Comparison of ENCODE assay signal across 11 cellular contexts in the genomic region with DNA sequence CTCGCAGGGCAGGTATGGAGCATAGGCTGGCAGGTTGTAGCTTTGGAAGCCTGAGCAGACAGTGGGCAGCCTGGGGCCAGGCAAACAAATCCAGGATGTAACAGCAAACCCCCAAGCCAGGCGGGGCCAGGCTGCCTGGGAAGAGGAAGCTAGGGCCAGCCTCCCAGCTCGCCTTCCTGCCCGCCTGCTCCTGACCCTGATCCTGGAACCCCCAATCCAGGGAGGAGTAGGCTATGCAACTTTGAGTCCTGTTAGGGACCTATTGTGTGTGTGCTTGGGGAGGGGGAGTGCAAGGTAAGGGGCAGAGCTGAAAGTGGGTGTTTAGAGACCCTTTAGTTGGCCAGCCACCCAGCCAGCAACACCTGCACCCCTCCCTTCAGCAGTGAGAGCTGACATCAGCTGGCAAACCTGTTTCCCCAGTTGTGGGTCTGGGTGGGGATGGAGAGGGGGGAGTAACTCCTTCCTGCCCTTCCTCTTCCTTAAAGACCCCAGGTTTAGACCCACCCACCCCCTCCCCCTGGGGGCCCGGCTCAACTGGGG. TPM values are rescaled to one million over a fixed set of nuclear protein-coding genes. Genes with fewer than 3 reads are reported as not detected.
DNase-seq lines count a peak whose midpoint lies in the region; ATAC-seq and TF ChIP-seq lines count a peak whose summit lies in the region.
"Had no signal": no experiment of that assay in that cellular context is flagged by ENCODE, and none has a peak within 500 bp of the region (broad histone marks: within the 10 kb centered on the region; RNA-seq: fewer than 3 reads in every experiment).

No MANE protein-coding gene starts in this region.

- H3K4me1 Mint-ChIP-seq in effector memory CD8-positive, alpha-beta T cell (ENCODE audit: low read depth in 2 of 2): peaks cover 62% of the 10 kb centered on the region in 2 donors

- no peak for TF ChIP-seq RAD21 in Ishikawa (IDR thresholded peaks at IDR 0.05; ENCODE audit: low read depth)

- H3K4me3 Mint-ChIP-seq in effector memory CD8-positive, alpha-beta T cell: peak overlapping the region; percentile 86 to 88

- H3K36me3 ChIP-seq in BLaER1 treated with 17β-estradiol and CSF1 and Interleukin-3, amounts not matched to agents 10 nM and 100 nM: peaks cover 0 to 6% (median 0%) of the 10 kb centered on the region in 11 experiments; a peak in 3 of 22 replicates

- H3K27ac Mint-ChIP-seq in effector memory CD8-positive, alpha-beta T cell: peak overlapping the region; percentile 90 to 97

- no peaks in the 10 kb centered on the region for H3K27me3 ChIP-seq in BLaER1 treated with 17β-estradiol and CSF1 and Interleukin-3, amounts not matched to agents 10 nM and 100 nM
- H3K27me3 ChIP-seq in mononuclear cell (ENCODE audit: insufficient read depth, low read length): no peaks in the 10 kb centered on the region

- no peak for DNase-seq in effector memory CD8-positive, alpha-beta T cell
- no peak for DNase-seq in hepatic stellate cell (ENCODE audit: low spot score)
- DNase-seq: EL, hypothalamus, NCI-H524 had no signal

- H3K4me1 ChIP-seq in BLaER1 treated with 17β-estradiol and CSF1 and Interleukin-3, amounts not matched to agents 10 nM and 100 nM: peaks cover 83 to 95% (median 92%) of the 10 kb centered on the region in 10 experiments
- peaks cover 93% of the 10 kb centered on the region for H3K4me1 ChIP-seq in mononuclear cell (ENCODE audit: insufficient read depth, low read length)

- H3K27me3 Mint-ChIP-seq in effector memory CD8-positive, alpha-beta T cell: no peaks in the 10 kb centered on the region

- H3K4me2 ChIP-seq in BLaER1 treated with 17β-estradiol and CSF1 and Interleukin-3, amounts not matched to agents 10 nM and 100 nM: peak overlapping the region; percentile 81 to 98 (median 95)

- no peaks in the 10 kb centered on the region for H3K9me3 Mint-ChIP-seq in effector memory CD8-positive, alpha-beta T cell

- ATAC-seq in effector memory CD8-positive, alpha-beta T cell (replicated peaks): no peak
- ATAC-seq in HG03095 (IDR thresholded peaks at IDR 0.05; ENCODE audit: unreplicated experiment) (no peak), HG02642 (IDR thresholded peaks at IDR 0.05; ENCODE audit: poor library complexity, unreplicated experiment) (no peak), HG02763 (IDR thresholded peaks at IDR 0.05; ENCODE audit: unreplicated experiment) (no peak)

- 0 out of 2 replicates have a peak, but pooled peaks have one; percentile 31 for TF ChIP-seq EP300 in Ishikawa (IDR thresholded peaks at IDR 0.05; ENCODE audit: borderline replicate concordance)

- no peaks in the 10 kb centered on the region for H3K9me3 ChIP-seq in BLaER1 treated with 17β-estradiol and CSF1 and Interleukin-3, amounts not matched to agents 10 nM and 100 nM (replicated peaks in 1 of 11)
- H3K9me3 ChIP-seq in mononuclear cell (ENCODE audit: low read depth, low read length): no peaks in the 10 kb centered on the region

- peaks cover 11% of the 10 kb centered on the region for H3K36me3 Mint-ChIP-seq in effector memory CD8-positive, alpha-beta T cell (ENCODE audit: insufficient read depth)

- H3K4me3 ChIP-seq in BLaER1 treated with 17β-estradiol and CSF1 and Interleukin-3, amounts not matched to agents 10 nM and 100 nM: peak overlapping the region in 9 of 10 experiments; percentile 5 to 89 (median 49); a peak in 13 of 20 replicates
- H3K4me3 ChIP-seq in mononuclear cell (ENCODE audit: low read length): peak overlapping the region; percentile 1

- H3K9ac ChIP-seq in BLaER1 treated with 17β-estradiol and CSF1 and Interleukin-3, amounts not matched to agents 10 nM and 100 nM: peak overlapping the region; percentile 30 to 80 (median 62); a peak in 20 of 22 replicates

- H3K27ac ChIP-seq in BLaER1 treated with 17β-estradiol and CSF1 and Interleukin-3, amounts not matched to agents 10 nM and 100 nM: peak overlapping the region; percentile 17 to 71 (median 61); a peak in 18 of 22 replicates

- H4K20me1 ChIP-seq in BLaER1 treated with 17β-estradiol and CSF1 and Interleukin-3, amounts not matched to agents 10 nM and 100 nM: peaks cover 0 to 7% (median 0%) of the 10 kb centered on the region in 11 experiments; a peak in 1 of 22 replicates

TF ChIP-seq in Ishikawa, 13 proteins besides CTCF, POLR2A, EP300 and RAD21:
- TF ChIP-seq EGR1 (IDR thresholded peaks at IDR 0.05): no peak
- 0 out of 2 replicates have a peak, but pooled peaks have one; percentile 26 for TF ChIP-seq NFIC (IDR thresholded peaks at IDR 0.05)
- TF ChIP-seq YY1 (IDR thresholded peaks at IDR 0.05; ENCODE audit: low read depth): no peak
- TF ChIP-seq, protein P1, sequence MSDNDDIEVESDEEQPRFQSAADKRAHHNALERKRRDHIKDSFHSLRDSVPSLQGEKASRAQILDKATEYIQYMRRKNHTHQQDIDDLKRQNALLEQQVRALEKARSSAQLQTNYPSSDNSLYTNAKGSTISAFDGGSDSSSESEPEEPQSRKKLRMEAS (IDR thresholded peaks at IDR 0.05): peak; percentile 37; the same call in 1 of the 2 replicates
- peak; percentile 63 for TF ChIP-seq TCF12 (IDR thresholded peaks at IDR 0.05; ENCODE audit: low read depth)
- 0 out of 2 replicates have a peak, but pooled peaks have one; percentile 66 for TF ChIP-seq ZBTB7A (IDR thresholded peaks at IDR 0.05; ENCODE audit: low read depth)
- TF ChIP-seq CREB1 (IDR thresholded peaks at IDR 0.05; ENCODE audit: low read depth): no peak
- TF ChIP-seq USF1 (IDR thresholded peaks at IDR 0.05): no peak
- TF ChIP-seq CEBPB (IDR thresholded peaks at IDR 0.05): no peak
TF ChIP-seq in Ishikawa: peak in this region for 4.

RNA-seq across cellular contexts. Expression of gene NBEAL2, which starts 2.5 kb away (rescaled TPM):
- 62.7 TPM for total RNA-seq in mononuclear cell

RNA-seq across cellular contexts. Expression of gene CCDC12, which starts 5.5 kb away (rescaled TPM):
- 45.2 TPM for total RNA-seq in mononuclear cell
